In genomic region chr4:38177792-38178665, GRCh38 we compare ENCODE assay signal across 9 cellular contexts.
DNase-seq lines count a peak whose midpoint lies in the region; ATAC-seq and TF ChIP-seq lines count a peak whose summit lies in the region.
"Had no signal": no experiment of that assay in that cellular context is flagged by ENCODE, and none has a peak within 500 bp of the region (broad histone marks: within the 10 kb centered on the region; RNA-seq: fewer than 3 reads in every experiment).

No MANE protein-coding gene starts in this region.

- CTCF ChIA-PET in Calu3 (lab: Charles Lee): interaction anchor here (0.7 kb wide), 1 partner anchor 15 kb away, joined by 3 read pairs; no protein-coding TSS in a partner anchor
- CTCF ChIA-PET in T-cell (lab: Charles Lee): interaction anchor here (0.6 to 4.3 kb wide), 16 partner anchors 94 to 581 kb away, joined by 3 to 67 read pairs (median 6); no protein-coding TSS in a partner anchor
- CTCF ChIA-PET in mammary epithelial cell (lab: Charles Lee; ENCODE audit: low non-redundant PET): no interaction called here

- no peak overlapping the region for H3K4me3 ChIP-seq in mammary epithelial cell (replicated peaks in 1 of 3; ENCODE audit: insufficient read depth in 1 of 3, low read depth in 2 of 3, low read length in 3 of 3)

- peaks cover 44% of the 10 kb centered on the region for H3K4me1 Mint-ChIP-seq in Calu3 (ENCODE audit: low read depth, unreplicated experiment)
- peaks cover 39 to 54% (median 47%) of the 10 kb centered on the region in 3 donors for H3K4me1 Mint-ChIP-seq in T-cell
- H3K4me1 Mint-ChIP-seq in natural killer cell treated with Interleukin-12 subunit alpha and Interleukin-12 subunit beta and Interleukin-15 and Interleukin-18, amount 100 ng/mL, for 72 hours (ENCODE audit: low read depth in 2 of 2): peaks cover 31 to 39% of the 10 kb centered on the region in 2 donors
- peaks cover 30% of the 10 kb centered on the region for H3K4me1 Mint-ChIP-seq in type B pancreatic cell (ENCODE audit: unreplicated experiment)

- H3K9ac ChIP-seq in mammary epithelial cell (ENCODE audit: insufficient read depth, low read length): no peak overlapping the region

- H3K9me3 ChIP-seq in mammary epithelial cell (replicated peaks; ENCODE audit: insufficient read depth, low read length): no peaks in the 10 kb centered on the region

- H4K20me1 ChIP-seq in mammary epithelial cell (ENCODE audit: insufficient read depth, low read length): no peaks in the 10 kb centered on the region

- no peak overlapping the region for H3K4me2 ChIP-seq in mammary epithelial cell (ENCODE audit: insufficient read depth, low read depth, low read length)

- H3K4me1 ChIP-seq in mammary epithelial cell (ENCODE audit: insufficient read depth, low read length): peaks cover 39% of the 10 kb centered on the region

- 78% methylated on average over 7 of the region's 9 CpGs for WGBS in mammary epithelial cell (ENCODE audit: low coverage, missing lambda C conversion rate)

- no peaks in the 10 kb centered on the region for H3K27me3 Mint-ChIP-seq in Calu3 (ENCODE audit: unreplicated experiment)
- H3K27me3 Mint-ChIP-seq in T-cell: no peaks in the 10 kb centered on the region
- peaks cover 0 to 6% of the 10 kb centered on the region in 2 donors for H3K27me3 Mint-ChIP-seq in natural killer cell treated with Interleukin-12 subunit alpha and Interleukin-12 subunit beta and Interleukin-15 and Interleukin-18, amount 100 ng/mL, for 72 hours
- H3K27me3 Mint-ChIP-seq in type B pancreatic cell: no peaks in the 10 kb centered on the region

- no peaks in the 10 kb centered on the region for H3K27me3 ChIP-seq in mammary epithelial cell (ENCODE audit: insufficient read depth, low read length)

- BruUV-seq in Calu3 (replicated peaks; lab: Mats Ljungman, UMichigan): no TSS peak
- BruUV-seq in mammary epithelial cell (replicated peaks; lab: Mats Ljungman, UMichigan): no TSS peak

- DNase-seq in Calu3: no peak
- DNase-seq in T-cell: peak in 32 of 34 experiments; percentile 29 to 66 (median 47)
- no peak for DNase-seq in mammary epithelial cell
- DNase-seq in natural killer cell treated with Interleukin-12 subunit alpha and Interleukin-12 subunit beta and Interleukin-15 and Interleukin-18, amount 100 ng/mL, for 72 hours (ENCODE audit: low spot score): no peak
- DNase-seq in G401 (ENCODE audit: low spot score): no peak
- DNase-seq in cerebellar cortex (ENCODE audit: low spot score): no peak
- DNase-seq in inferior parietal cortex (ENCODE audit: extremely low spot score): no peak
- no peak for DNase-seq in type B pancreatic cell (ENCODE audit: extremely low spot score, unreplicated experiment)

- H3K9me3 Mint-ChIP-seq in Calu3 (ENCODE audit: low read depth, unreplicated experiment): no peaks in the 10 kb centered on the region
- H3K9me3 Mint-ChIP-seq in T-cell: no peaks in the 10 kb centered on the region
- no peaks in the 10 kb centered on the region for H3K9me3 Mint-ChIP-seq in natural killer cell treated with Interleukin-12 subunit alpha and Interleukin-12 subunit beta and Interleukin-15 and Interleukin-18, amount 100 ng/mL, for 72 hours
- H3K9me3 Mint-ChIP-seq in type B pancreatic cell: peaks cover 4% of the 10 kb centered on the region
- H3K9me3 Mint-ChIP-seq: neural crest cell had no signal

- H3K36me3 Mint-ChIP-seq in Calu3 (ENCODE audit: insufficient read depth, unreplicated experiment) (no peaks in the 10 kb centered on the region), T-cell (no peaks in the 10 kb centered on the region), type B pancreatic cell (no peaks in the 10 kb centered on the region)
- no peaks in the 10 kb centered on the region for H3K36me3 Mint-ChIP-seq in natural killer cell treated with Interleukin-12 subunit alpha and Interleukin-12 subunit beta and Interleukin-15 and Interleukin-18, amount 100 ng/mL, for 72 hours

- H3K79me2 ChIP-seq in mammary epithelial cell (ENCODE audit: insufficient read depth, low read length): no peaks in the 10 kb centered on the region

- intact Hi-C loops in Calu3 (cut with micrococcal nuclease; ENCODE audit: unreplicated experiment): loop anchor here (2.0 to 5.0 kb wide), 2 partner anchors 109 to 434 kb away; no protein-coding TSS in a partner anchor
- intact Hi-C loops in mammary epithelial cell (cut with micrococcal nuclease): no loop called here

- peak overlapping the region; percentile 15 for H3K27ac Mint-ChIP-seq in Calu3 (ENCODE audit: unreplicated experiment)
- peak overlapping the region; percentile 90 to 93 for H3K27ac Mint-ChIP-seq in T-cell
- peak overlapping the region; percentile 46 to 58 for H3K27ac Mint-ChIP-seq in natural killer cell treated with Interleukin-12 subunit alpha and Interleukin-12 subunit beta and Interleukin-15 and Interleukin-18, amount 100 ng/mL, for 72 hours
- H3K27ac Mint-ChIP-seq in type B pancreatic cell: no peak overlapping the region

- TF ChIP-seq CTCF in Calu3 (IDR thresholded peaks at IDR 0.05; ENCODE audit: unreplicated experiment) (no peak), mammary epithelial cell (conservative IDR thresholded peaks at IDR 0.05 in 1 of 2, IDR thresholded peaks at IDR 0.05 in 1 of 2; ENCODE audit: extremely low read depth in 1 of 2, insufficient read depth in 1 of 2, low read depth in 1 of 2, low read length in 2 of 2) (no peak), type B pancreatic cell (conservative IDR thresholded peaks at IDR 0.05) (no peak)

- POLR2A ChIA-PET in T-cell (lab: Charles Lee): interaction anchor here in 1 of 2 donors (0.7 to 1.4 kb wide), 3 partner anchors 18 to 497 kb away, joined by 3 to 13 read pairs (median 3); no protein-coding TSS in a partner anchor

- ATAC-seq in T-cell (replicated peaks in 1 of 4): peak; percentile 71 to 81 (median 78)
- ATAC-seq in natural killer cell treated with Interleukin-12 subunit alpha and Interleukin-12 subunit beta and Interleukin-15 and Interleukin-18, amount 100 ng/mL, for 72 hours: peak; percentile 61 to 71

- H3K4me3 Mint-ChIP-seq in Calu3 (ENCODE audit: low read depth, unreplicated experiment) (no peak overlapping the region), T-cell (peak overlapping the region; percentile 62 to 76 (median 68)), type B pancreatic cell (no peak overlapping the region)
- peak overlapping the region; percentile 70 for H3K4me3 Mint-ChIP-seq in natural killer cell treated with Interleukin-12 subunit alpha and Interleukin-12 subunit beta and Interleukin-15 and Interleukin-18, amount 100 ng/mL, for 72 hours
- H3K4me3 Mint-ChIP-seq: neural crest cell had no signal

- peak overlapping the region; percentile 21 for H2AFZ ChIP-seq in mammary epithelial cell (ENCODE audit: low read depth, low read length)

- dilution Hi-C loops in mammary epithelial cell (cut with HindIII; ENCODE audit: low sequenced_read_pairs): loop anchor here (25.0 kb wide), 1 partner anchor 134 kb away; no protein-coding TSS in a partner anchor

- in situ Hi-C loops in mammary epithelial cell (cut with MboI; ENCODE audit: low sequenced_read_pairs in 2 of 2): loop anchor here (5.0 to 10.0 kb wide), 2 partner anchors 113 to 116 kb away; no protein-coding TSS in a partner anchor
- in situ Hi-C loops in G401 (cut with HindIII; ENCODE audit: low sequenced_read_pairs): no loop called here

- H3K36me3 ChIP-seq in mammary epithelial cell (ENCODE audit: insufficient read depth, low read length): no peaks in the 10 kb centered on the region

- no peak overlapping the region for H3K27ac ChIP-seq in mammary epithelial cell (ENCODE audit: insufficient read depth, low read depth, low read length)

Comparison
In these comparisons a context has a peak if more than half of its experiments do, and no peak if none do; other contexts are left out.
1. DNase-seq: peak in T-cell (32 of 34); none in Calu3 (single experiment), mammary epithelial cell (single experiment), natural killer cell treated with Interleukin-12 subunit alpha and Interleukin-12 subunit beta and Interleukin-15 and Interleukin-18, amount 100 ng/mL, for 72 hours (single experiment), G401 (single experiment), cerebellar cortex (single experiment), inferior parietal cortex (single experiment) and type B pancreatic cell (single experiment).
2. H3K4me3 Mint-ChIP-seq: peak in T-cell (3 of 3) and natural killer cell treated with Interleukin-12 subunit alpha and Interleukin-12 subunit beta and Interleukin-15 and Interleukin-18, amount 100 ng/mL, for 72 hours (single experiment); none in Calu3 (single experiment) and type B pancreatic cell (single experiment).